Comparison of ENCODE assay signal across 8 cellular contexts in the genomic region with DNA sequence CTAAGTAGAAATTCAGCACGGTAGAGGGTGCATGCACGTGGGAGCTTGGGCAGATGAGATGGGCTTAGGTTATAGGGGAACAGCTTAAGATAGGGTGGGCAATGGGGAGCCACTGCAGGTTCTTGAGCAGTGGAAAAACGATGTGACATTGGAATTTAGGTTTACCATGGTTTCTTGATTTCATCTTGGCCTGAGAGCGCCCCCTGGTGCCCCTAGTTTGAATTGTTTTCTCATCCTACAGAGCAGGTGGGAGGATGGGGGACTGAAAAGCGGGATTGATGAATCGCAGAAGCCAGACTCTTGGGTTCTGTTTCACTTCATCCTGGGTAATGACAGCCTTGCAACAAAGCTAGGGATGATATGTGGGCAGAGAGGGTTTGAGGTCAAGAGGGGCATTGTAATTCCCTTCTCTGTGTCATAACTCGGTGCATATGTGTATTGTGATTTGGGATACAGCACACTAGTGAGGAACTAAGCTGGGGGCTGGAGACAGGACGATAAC. TPM values are rescaled to one million over a fixed set of nuclear protein-coding genes. Genes with fewer than 3 reads are reported as not detected.
DNase-seq lines count a peak whose midpoint lies in the region; ATAC-seq, FAIRE-seq and TF ChIP-seq lines count a peak whose summit lies in the region.

No MANE protein-coding gene starts in this region.

- H3K18ac ChIP-seq in mesenchymal stem cell (ENCODE audit: low read depth in 1 of 2, low read length in 2 of 2): peak overlapping the region in 1 of 2 experiments; percentile 50

- CTCF ChIA-PET in A549 (lab: Yijun Ruan, JAX): interaction anchor here (0.5 to 11.6 kb wide), 44 partner anchors 8 to 221 kb away, joined by 3 to 160 read pairs (median 5); partner anchors contain the start of genes C1QTNF5, C2CD2L, CBL and RNF26
- CTCF ChIA-PET in activated CD4-positive, alpha-beta T cell treated with anti-CD3 and anti-CD28 coated beads, Interleukin-2, amount 10 ng/mL, durations not matched to agents 7 days and 5 days (lab: Charles Lee): interaction anchor here (0.7 to 8.6 kb wide), 20 partner anchors 8 to 261 kb away, joined by 3 to 104 read pairs (median 4); partner anchors contain the start of genes C1QTNF5, CBL, NLRX1 and USP2

- no peak for TF ChIP-seq POLR2A in A549 (IDR thresholded peaks at IDR 0.05; ENCODE audit: low read length)
- no peak for TF ChIP-seq POLR2A in GM12892 (IDR thresholded peaks at IDR 0.05; ENCODE audit: low read depth, low read length)

- TF ChIP-seq CTCF in A549 (IDR thresholded peaks at IDR 0.05) (peak; percentile 69), coronary artery (IDR thresholded peaks at IDR 0.05) (peak; percentile 54)

- no peak overlapping the region for H2AFZ ChIP-seq in mesenchymal stem cell (ENCODE audit: low read depth, low read length)

- H3K36me3 ChIP-seq in mesenchymal stem cell (ENCODE audit: control insufficient read depth in 1 of 2, insufficient read depth in 2 of 2, low read depth in 1 of 2, low read length in 2 of 2): no peaks in the 10 kb centered on the region

- no peak for FAIRE-seq in A549 (lab: Jason Lieb, UNC)
- FAIRE-seq in GM12892 (lab: Jason Lieb, UNC): peak; percentile 94

- H2BK120ac ChIP-seq in mesenchymal stem cell (ENCODE audit: low read depth, low read length): no peak overlapping the region

- H3K4me1 ChIP-seq in A549 (peaks cover 22% of the 10 kb centered on the region), mesenchymal stem cell (ENCODE audit: control insufficient read depth, insufficient read depth, low read depth, low read length) (peaks cover 25% of the 10 kb centered on the region)

- POLR2A ChIA-PET in A549 (lab: Yijun Ruan, JAX): no interaction called here
- POLR2A ChIA-PET in activated CD4-positive, alpha-beta T cell treated with anti-CD3 and anti-CD28 coated beads, Interleukin-2, amount 10 ng/mL, durations not matched to agents 7 days and 5 days (lab: Charles Lee): no interaction called here

- H3K4me2 ChIP-seq in A549 (no peak overlapping the region), mesenchymal stem cell (ENCODE audit: low read length, poor library complexity, severe bottlenecking) (no peak overlapping the region)

- H2AK5ac ChIP-seq in mesenchymal stem cell (ENCODE audit: low read length, severe bottlenecking): no peak overlapping the region

- no peaks in the 10 kb centered on the region for H3K9me3 Mint-ChIP-seq in activated CD4-positive, alpha-beta T cell treated with anti-CD3 and anti-CD28 coated beads, Interleukin-2, amount 10 ng/mL, durations not matched to agents 7 days and 5 days

- no peak overlapping the region for H3K27ac ChIP-seq in A549
- H3K27ac ChIP-seq in coronary artery: peak overlapping the region in 1 of 2 donors; percentile 99
- no peak overlapping the region for H3K27ac ChIP-seq in mesenchymal stem cell (ENCODE audit: low read length, poor library complexity, severe bottlenecking)

- H3K4me3 Mint-ChIP-seq in activated CD4-positive, alpha-beta T cell treated with anti-CD3 and anti-CD28 coated beads, Interleukin-2, amount 10 ng/mL, durations not matched to agents 7 days and 5 days: no peak overlapping the region

- no peak overlapping the region for H3K9ac ChIP-seq in mesenchymal stem cell (ENCODE audit: low read length)

- peaks cover 33% of the 10 kb centered on the region for H3K4me1 Mint-ChIP-seq in activated CD4-positive, alpha-beta T cell treated with anti-CD3 and anti-CD28 coated beads, Interleukin-2, amount 10 ng/mL, durations not matched to agents 7 days and 5 days

- no peak overlapping the region for H3K23ac ChIP-seq in mesenchymal stem cell (ENCODE audit: low read length in 2 of 2)

- H2BK5ac ChIP-seq in mesenchymal stem cell (ENCODE audit: low read depth, low read length, poor library complexity, severe bottlenecking): no peak overlapping the region

- peaks cover 14% of the 10 kb centered on the region for H3K27me3 Mint-ChIP-seq in activated CD4-positive, alpha-beta T cell treated with anti-CD3 and anti-CD28 coated beads, Interleukin-2, amount 10 ng/mL, durations not matched to agents 7 days and 5 days

- no peak overlapping the region for H3K4ac ChIP-seq in mesenchymal stem cell (ENCODE audit: low read depth in 1 of 2, low read length in 2 of 2)

- H3K36me3 Mint-ChIP-seq in activated CD4-positive, alpha-beta T cell treated with anti-CD3 and anti-CD28 coated beads, Interleukin-2, amount 10 ng/mL, durations not matched to agents 7 days and 5 days (ENCODE audit: low read depth): no peaks in the 10 kb centered on the region

- no peak overlapping the region for H3K27ac Mint-ChIP-seq in activated CD4-positive, alpha-beta T cell treated with anti-CD3 and anti-CD28 coated beads, Interleukin-2, amount 10 ng/mL, durations not matched to agents 7 days and 5 days

- H3K9me3 ChIP-seq in A549 (no peaks in the 10 kb centered on the region), mesenchymal stem cell (ENCODE audit: control insufficient read depth, low read length) (no peaks in the 10 kb centered on the region)

- H3K14ac ChIP-seq in mesenchymal stem cell (ENCODE audit: low read length in 2 of 2): no peak overlapping the region

- WGBS in A549 (ENCODE audit: missing lambda C conversion rate): 9% methylated on average over 8 of the region's 8 CpGs
- WGBS in mesenchymal stem cell: 10% methylated on average over 8 of the region's 8 CpGs

- TF ChIP-seq EP300 in A549 (IDR thresholded peaks at IDR 0.05): no peak

- no peak overlapping the region for H2BK15ac ChIP-seq in mesenchymal stem cell (ENCODE audit: low read depth, poor library complexity, severe bottlenecking)

- peak in 1 of 2 experiments; percentile 63 for DNase-seq in A549 (ENCODE audit: low read depth in 1 of 2, low spot score in 1 of 2)
- DNase-seq in GM12892 (ENCODE audit: insufficient read length): peak; percentile 31
- peak; percentile 41 for DNase-seq in NCI-H446 treated with DMSO at 0.1 percent for 48 hours (lab: John Stamatoyannopoulos, UW)
- peak; percentile 84 for DNase-seq in activated CD4-positive, alpha-beta T cell treated with anti-CD3 and anti-CD28 coated beads, Interleukin-2, amount 10 ng/mL, durations not matched to agents 7 days and 5 days
- peak; percentile 82 for DNase-seq in coronary artery (ENCODE audit: low spot score)
- peak; percentile 80 for DNase-seq in mesenchymal stem cell
- peak; percentile 65 to 72 for DNase-seq in stimulated activated CD8-positive, alpha-beta memory T cell treated with anti-CD3 and anti-CD28 coated beads, Interleukin-2, amount 100 ng/mL, for 48 hours (ENCODE audit: low read depth in 2 of 2)

- H3K27me3 ChIP-seq in mesenchymal stem cell (ENCODE audit: control insufficient read depth in 1 of 2, insufficient read depth in 1 of 2, low read length in 2 of 2): peaks cover 0 to 7% of the 10 kb centered on the region in 2 experiments

- no peak overlapping the region for H3K4me3 ChIP-seq in A549
- H3K4me3 ChIP-seq in coronary artery: no peak overlapping the region
- no peak overlapping the region for H3K4me3 ChIP-seq in mesenchymal stem cell (ENCODE audit: insufficient read depth in 1 of 2, low read depth in 1 of 2, low read length in 2 of 2)

- no peak overlapping the region for H4K8ac ChIP-seq in mesenchymal stem cell (ENCODE audit: low read length)

- no peak overlapping the region for H4K91ac ChIP-seq in mesenchymal stem cell (ENCODE audit: low read length)

- H3K79me1 ChIP-seq in mesenchymal stem cell (replicated peaks; ENCODE audit: low read length, poor library complexity, severe bottlenecking): no peaks in the 10 kb centered on the region

- ATAC-seq in A549: peak in 1 of 2 experiments; percentile 41; a peak in 3 of 6 replicates
- no peak for ATAC-seq in HG03045 (IDR thresholded peaks at IDR 0.05; ENCODE audit: unreplicated experiment)

- no peak overlapping the region for H2BK12ac ChIP-seq in mesenchymal stem cell (ENCODE audit: low read length in 2 of 2)

- peak; percentile 47 to 64; a peak in 4 of 5 replicates for TF ChIP-seq RAD21 in A549 (conservative IDR thresholded peaks at IDR 0.05 in 1 of 2, IDR thresholded peaks at IDR 0.05 in 1 of 2)

RNA-seq across cellular contexts. Expression of gene MCAM, which starts 6.7 kb away (rescaled TPM):
- polyA plus RNA-seq in A549 (2011; rRNA removed): 5.4 and 5.5 TPM in 2 replicates
- polyA plus RNA-seq in A549 (2012; cell fraction: cytosol; rRNA removed): 7.6 and 10.0 TPM in 2 replicates
- 43.7 and 46.4 TPM in 2 replicates for polyA plus RNA-seq in A549 (2012; cell fraction: nucleus; rRNA removed)
- polyA plus RNA-seq in A549 (2017; fragmentation: RNase III; extraction: RNeasy Plus Mini Kit Qiagen cat#74134 plus additional on column Dnase treatment): 14.9 to 18.1 TPM (median 15.9 TPM) in 3 replicates
- polyA minus RNA-seq in A549 (2011; rRNA and poly(A)+ RNA removed): 3.1 and 5.7 TPM in 2 replicates
- 3.1 TPM for polyA plus RNA-seq in GM12892 (2012; ENCODE audit: missing spikeins)
- total RNA-seq in activated CD4-positive, alpha-beta T cell treated with anti-CD3 and anti-CD28 coated beads, Interleukin-2, amount 10 ng/mL, durations not matched to agents 7 days and 5 days: 1 to 10 TPM; 1.0 to 1.4 TPM
- polyA plus RNA-seq in mesenchymal stem cell (2013, experiment 1 of 2): 80.2 TPM
- polyA plus RNA-seq in mesenchymal stem cell (2013, experiment 2 of 2): 77.3 TPM

RNA-seq across cellular contexts. Expression of gene RNF26, which starts 10.7 kb away (rescaled TPM):
- polyA plus RNA-seq in A549 (2011; rRNA removed): 23.5 and 28.4 TPM in 2 replicates
- 36.1 and 47.3 TPM in 2 replicates for polyA plus RNA-seq in A549 (2012; cell fraction: cytosol; rRNA removed)
- polyA plus RNA-seq in A549 (2012; cell fraction: nucleus; rRNA removed): 31.5 and 31.7 TPM in 2 replicates
- polyA plus RNA-seq in A549 (2017; fragmentation: RNase III; extraction: RNeasy Plus Mini Kit Qiagen cat#74134 plus additional on column Dnase treatment): 23.3 to 26.5 TPM (median 25.4 TPM) in 3 replicates
- polyA minus RNA-seq in A549 (2011; rRNA and poly(A)+ RNA removed): 54.7 and 63.3 TPM in 2 replicates
- 8.6 TPM for polyA plus RNA-seq in GM12892 (2012; ENCODE audit: missing spikeins)
- 10 to 100 TPM; 38.3 to 38.8 TPM for total RNA-seq in activated CD4-positive, alpha-beta T cell treated with anti-CD3 and anti-CD28 coated beads, Interleukin-2, amount 10 ng/mL, durations not matched to agents 7 days and 5 days
- 30.2 TPM for polyA plus RNA-seq in mesenchymal stem cell (2013, experiment 1 of 2)
- 30.5 TPM for polyA plus RNA-seq in mesenchymal stem cell (2013, experiment 2 of 2)

RNA-seq across cellular contexts. Expression of gene C1QTNF5, which starts 17.1 kb away (rescaled TPM):
- polyA plus RNA-seq in A549 (2011; rRNA removed): not detected in 2 replicates
- polyA plus RNA-seq in A549 (2012; cell fraction: cytosol; rRNA removed): 0.03 TPM in 1 of 2 replicates, not detected in the other
- not detected in 2 replicates for polyA plus RNA-seq in A549 (2012; cell fraction: nucleus; rRNA removed)
- polyA plus RNA-seq in A549 (2017; fragmentation: RNase III; extraction: RNeasy Plus Mini Kit Qiagen cat#74134 plus additional on column Dnase treatment): not detected in 3 replicates
- polyA minus RNA-seq in A549 (2011; rRNA and poly(A)+ RNA removed): not detected in 2 replicates
- not detected for polyA plus RNA-seq in GM12892 (2012; ENCODE audit: missing spikeins)
- not detected for total RNA-seq in activated CD4-positive, alpha-beta T cell treated with anti-CD3 and anti-CD28 coated beads, Interleukin-2, amount 10 ng/mL, durations not matched to agents 7 days and 5 days
- 25.1 TPM for polyA plus RNA-seq in mesenchymal stem cell (2013, experiment 1 of 2)
- 26.5 TPM for polyA plus RNA-seq in mesenchymal stem cell (2013, experiment 2 of 2)

RNA-seq across cellular contexts. Expression of gene MFRP, which starts 22.9 kb away (rescaled TPM):
- polyA plus RNA-seq in A549 (2011; rRNA removed) (not detected in 2 replicates), A549 (2017; fragmentation: RNase III; extraction: RNeasy Plus Mini Kit Qiagen cat#74134 plus additional on column Dnase treatment) (not detected in 3 replicates)
- not detected in 2 replicates for polyA plus RNA-seq in A549 (2012; cell fraction: cytosol; rRNA removed)
- polyA plus RNA-seq in A549 (2012; cell fraction: nucleus; rRNA removed): not detected in 2 replicates
- not detected in 2 replicates for polyA minus RNA-seq in A549 (2011; rRNA and poly(A)+ RNA removed)
- not detected for polyA plus RNA-seq in GM12892 (2012; ENCODE audit: missing spikeins)
- total RNA-seq in activated CD4-positive, alpha-beta T cell treated with anti-CD3 and anti-CD28 coated beads, Interleukin-2, amount 10 ng/mL, durations not matched to agents 7 days and 5 days: not detected
- polyA plus RNA-seq in mesenchymal stem cell (2013, experiment 1 of 2): not detected
- polyA plus RNA-seq in mesenchymal stem cell (2013, experiment 2 of 2): not detected

RNA-seq across cellular contexts. Expression of gene USP2, which starts 57.9 kb away (rescaled TPM):
- polyA plus RNA-seq in A549 (2011; rRNA removed) (0.30 and 0.37 TPM in 2 replicates), A549 (2017; fragmentation: RNase III; extraction: RNeasy Plus Mini Kit Qiagen cat#74134 plus additional on column Dnase treatment) (0.48 to 0.83 TPM (median 0.73 TPM) in 3 replicates)
- polyA plus RNA-seq in A549 (2012; cell fraction: cytosol; rRNA removed): 0.22 and 0.36 TPM in 2 replicates
- polyA plus RNA-seq in A549 (2012; cell fraction: nucleus; rRNA removed): 0.56 and 0.71 TPM in 2 replicates
- polyA minus RNA-seq in A549 (2011; rRNA and poly(A)+ RNA removed): 0.50 and 1.4 TPM in 2 replicates
- 1.4 TPM for polyA plus RNA-seq in GM12892 (2012; ENCODE audit: missing spikeins)
- under 1 TPM; 0.17 to 0.22 TPM for total RNA-seq in activated CD4-positive, alpha-beta T cell treated with anti-CD3 and anti-CD28 coated beads, Interleukin-2, amount 10 ng/mL, durations not matched to agents 7 days and 5 days
- polyA plus RNA-seq in mesenchymal stem cell (2013, experiment 1 of 2): 0.65 TPM
- polyA plus RNA-seq in mesenchymal stem cell (2013, experiment 2 of 2): 0.60 TPM
